In the genomic region with DNA sequence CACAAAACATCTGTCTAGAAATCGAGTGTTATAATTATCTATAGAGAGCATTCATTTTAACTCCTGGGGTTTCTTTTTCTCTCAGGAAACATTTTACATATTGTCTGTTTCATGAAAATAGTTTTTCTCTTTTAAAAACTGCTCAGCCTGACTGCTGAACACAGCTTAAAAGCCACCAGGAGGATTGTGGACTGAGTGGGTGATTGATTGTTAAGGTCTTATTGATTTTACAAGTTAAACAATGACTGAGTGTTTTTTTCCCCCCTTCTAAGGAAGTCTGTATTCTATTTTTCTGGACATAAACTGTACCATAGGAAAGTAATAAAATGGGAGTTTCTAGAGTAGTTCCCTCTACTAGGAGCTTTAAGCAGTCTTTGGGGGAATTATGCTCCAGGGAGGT, we compare ENCODE assay signal across 23 cellular contexts.
DNase-seq lines count a peak whose midpoint lies in the region; ATAC-seq and TF ChIP-seq lines count a peak whose summit lies in the region.
"Had no signal": no experiment of that assay in that cellular context is flagged by ENCODE, and none has a peak within 500 bp of the region (broad histone marks: within the 10 kb centered on the region; RNA-seq: fewer than 3 reads in every experiment).

No MANE protein-coding gene starts in this region.

- H3K4me1 ChIP-seq in HCT116 (ENCODE audit: control insufficient read depth in 1 of 2, insufficient read depth in 2 of 2, low read length in 2 of 2) (no peaks in the 10 kb centered on the region), smooth muscle cell (ENCODE audit: low read depth) (no peaks in the 10 kb centered on the region)
- H3K4me1 ChIP-seq: BLaER1, Caco-2, HAP-1, Peyer's patch, SJSA1 had no signal

- 59% methylated on average over 1 of the region's 1 CpG for WGBS in smooth muscle cell (ENCODE audit: low lambda C conversion rate)

- no peak for TF ChIP-seq POLR2A in HCT116 (IDR thresholded peaks at IDR 0.05; ENCODE audit: borderline replicate concordance, extremely low read depth, insufficient read depth, insufficient read length)

- no peaks in the 10 kb centered on the region for H3K27me3 Mint-ChIP-seq in stimulated activated naive CD8-positive, alpha-beta T cell treated with anti-CD3 and anti-CD28 coated beads, Interleukin-15, amount 100 ng/mL, for 72 hours
- H3K27me3 Mint-ChIP-seq: CD4-positive, alpha-beta memory T cell had no signal

- POLR2A ChIA-PET in HCT116 (lab: Charles Lee) = no interaction called here

- H3K36me3 ChIP-seq in HCT116 (ENCODE audit: control insufficient read depth in 1 of 2, insufficient read depth in 2 of 2, low read length in 2 of 2) (no peaks in the 10 kb centered on the region), smooth muscle cell (ENCODE audit: low read depth) (no peaks in the 10 kb centered on the region)
- H3K36me3 ChIP-seq: BLaER1, HAP-1, MG63, Peyer's patch, SJSA1 had no signal

- H4K20me1 ChIP-seq in HCT116 (ENCODE audit: insufficient read depth) (no peaks in the 10 kb centered on the region), smooth muscle cell (ENCODE audit: low read depth) (no peaks in the 10 kb centered on the region)
- H4K20me1 ChIP-seq: BLaER1 had no signal

- H3K27me3 ChIP-seq in HCT116 (ENCODE audit: insufficient read depth, low read length) (no peaks in the 10 kb centered on the region), smooth muscle cell (ENCODE audit: low read depth) (no peaks in the 10 kb centered on the region)
- H3K27me3 ChIP-seq: BLaER1, MG63, Peyer's patch had no signal

- DNase-seq in HCT116 (ENCODE audit: low read depth, low spot score) (no peak), SHP77 treated with DMSO at 0.1 percent for 48 hours (lab: John Stamatoyannopoulos, UW) (peak; percentile 1), left lobe of liver (ENCODE audit: low spot score) (no peak), smooth muscle cell (lab: John Stamatoyannopoulos, UW; ENCODE audit: unreplicated experiment) (no peak), NCI-H1048 (lab: John Stamatoyannopoulos, UW) (no peak), activated T-cell treated with anti-CD3 and anti-CD28 coated beads for 4 hours (no peak)
- no peak for DNase-seq in stimulated activated naive CD8-positive, alpha-beta T cell treated with anti-CD3 and anti-CD28 coated beads, Interleukin-15, amount 100 ng/mL, for 72 hours
- DNase-seq: Caco-2; CD4-positive, alpha-beta memory T cell; DMS 273 treated with DMSO at 0.1 percent for 48 hours; MG63; NCI-H1092; NCI-H1436; NCI-H1930; NCI-H2227 treated with DMSO at 0.1 percent for 48 hours; NCI-H510A; Peyer's patch; T-helper 2 cell had no signal

- H3K4me1 Mint-ChIP-seq in stimulated activated naive CD8-positive, alpha-beta T cell treated with anti-CD3 and anti-CD28 coated beads, Interleukin-15, amount 100 ng/mL, for 72 hours = no peaks in the 10 kb centered on the region
- H3K4me1 Mint-ChIP-seq: CD4-positive, alpha-beta memory T cell; GM23338 had no signal

- H3K4me3 ChIP-seq in HCT116 (replicated peaks in 1 of 2; ENCODE audit: low read depth in 1 of 2, low read length in 2 of 2) = no peak overlapping the region
- no peak overlapping the region for H3K4me3 ChIP-seq in smooth muscle cell
- H3K4me3 ChIP-seq: BLaER1, GM23338, HAP-1, K562, MG63, Peyer's patch, SJSA1 had no signal

- no peak for TF ChIP-seq RAD21 in HCT116 (IDR thresholded peaks at IDR 0.05; ENCODE audit: low read depth)

- H3K4me3 Mint-ChIP-seq in stimulated activated naive CD8-positive, alpha-beta T cell treated with anti-CD3 and anti-CD28 coated beads, Interleukin-15, amount 100 ng/mL, for 72 hours = no peak overlapping the region
- H3K4me3 Mint-ChIP-seq: CD4-positive, alpha-beta memory T cell; GM23338 had no signal

- intact Hi-C loops in HCT116 (cut with micrococcal nuclease) = no loop called here

- H3K9me3 ChIP-seq in HCT116 (ENCODE audit: control insufficient read depth in 1 of 2, insufficient read depth in 1 of 2, low read depth in 1 of 2, low read length in 2 of 2) (no peaks in the 10 kb centered on the region), smooth muscle cell (replicated peaks; ENCODE audit: low read depth) (no peaks in the 10 kb centered on the region)
- H3K9me3 ChIP-seq: BLaER1, Caco-2, HAP-1, MG63, Peyer's patch, SJSA1 had no signal

- H3K27ac Mint-ChIP-seq in stimulated activated naive CD8-positive, alpha-beta T cell treated with anti-CD3 and anti-CD28 coated beads, Interleukin-15, amount 100 ng/mL, for 72 hours = no peak overlapping the region
- H3K27ac Mint-ChIP-seq: CD4-positive, alpha-beta memory T cell; GM23338 had no signal

- peaks cover 7 to 9% of the 10 kb centered on the region in 2 donors for H3K9me3 Mint-ChIP-seq in stimulated activated naive CD8-positive, alpha-beta T cell treated with anti-CD3 and anti-CD28 coated beads, Interleukin-15, amount 100 ng/mL, for 72 hours
- H3K9me3 Mint-ChIP-seq: GM23338 had no signal

- H3K9ac ChIP-seq in HCT116 (ENCODE audit: low read length) = no peak overlapping the region
- H3K9ac ChIP-seq in smooth muscle cell (ENCODE audit: low read depth) = no peak overlapping the region
- H3K9ac ChIP-seq: BLaER1 had no signal

- no peaks in the 10 kb centered on the region for H3K79me2 ChIP-seq in HCT116 (ENCODE audit: insufficient read depth, low read length)
- no peaks in the 10 kb centered on the region for H3K79me2 ChIP-seq in smooth muscle cell (ENCODE audit: low read depth)

- H3K4me2 ChIP-seq in HCT116 (ENCODE audit: low read length) (no peak overlapping the region), smooth muscle cell (no peak overlapping the region)
- H3K4me2 ChIP-seq: BLaER1, GM23338 had no signal

- TF ChIP-seq CTCF in HCT116 (IDR thresholded peaks at IDR 0.05 in 2 of 3, conservative IDR thresholded peaks at IDR 0.05 in 1 of 3; ENCODE audit: borderline replicate concordance in 1 of 3, insufficient read depth in 1 of 3, low read depth in 2 of 3, low read length in 2 of 3) (no peak), smooth muscle cell (IDR thresholded peaks at IDR 0.05; ENCODE audit: borderline replicate concordance, insufficient read depth, poor library complexity, severe bottlenecking) (no peak)

- BruUV-seq in HCT116 (replicated peaks; lab: Mats Ljungman, UMichigan) = no TSS peak

- H3K27ac ChIP-seq in HCT116 (ENCODE audit: low read depth, low read length) (no peak overlapping the region), smooth muscle cell (ENCODE audit: low read depth) (no peak overlapping the region)
- H3K27ac ChIP-seq: BLaER1, Peyer's patch, SJSA1 had no signal

- RAD21 ChIA-PET in HCT116 (lab: Charles Lee; ENCODE audit: low non-redundant PET in 1 of 2, low total read pairs in 2 of 2, uncharacterized antibody in 2 of 2, unreplicated experiment in 2 of 2) = no interaction called here

- H2AFZ ChIP-seq in HCT116 (ENCODE audit: low read depth, low read length, poor library complexity, severe bottlenecking) (peak overlapping the region; percentile 36), smooth muscle cell (ENCODE audit: low read depth) (peak overlapping the region; percentile 56)
- H2AFZ ChIP-seq: GM23338 had no signal

- H3K9me2 ChIP-seq in HCT116 (ENCODE audit: insufficient read depth) = no peaks in the 10 kb centered on the region

- H3F3A ChIP-seq in smooth muscle cell (ENCODE audit: low read depth) = no peaks in the 10 kb centered on the region

- CTCF ChIA-PET in HCT116 (lab: Charles Lee) = no interaction called here

- no peak for ATAC-seq in HCT116
- ATAC-seq in left lobe of liver = peak; percentile 72
- ATAC-seq in stimulated activated naive CD8-positive, alpha-beta T cell treated with anti-CD3 and anti-CD28 coated beads, Interleukin-15, amount 100 ng/mL, for 72 hours = no peak
- ATAC-seq: GM23338, K562 had no signal

TF ChIP-seq in HCT116, 20 proteins besides CTCF, POLR2A, EP300 and RAD21 (continues in another document):
- TF ChIP-seq CBX3 (IDR thresholded peaks at IDR 0.05; ENCODE audit: low read depth) = no peak
- TF ChIP-seq ELF1 (IDR thresholded peaks at IDR 0.05; ENCODE audit: borderline replicate concordance, low read depth) = no peak
- TF ChIP-seq SP1 (IDR thresholded peaks at IDR 0.05; ENCODE audit: low read depth) = no peak
- TF ChIP-seq ZNF274 (IDR thresholded peaks at IDR 0.05; ENCODE audit: low read depth, low read length) = no peak
- TF ChIP-seq SRF (IDR thresholded peaks at IDR 0.05; ENCODE audit: low read depth) = no peak
- TF ChIP-seq TCF7L2 (IDR thresholded peaks at IDR 0.05; ENCODE audit: borderline replicate concordance, extremely low read depth, insufficient read depth, insufficient read length) = no peak
- TF ChIP-seq, protein P1, sequence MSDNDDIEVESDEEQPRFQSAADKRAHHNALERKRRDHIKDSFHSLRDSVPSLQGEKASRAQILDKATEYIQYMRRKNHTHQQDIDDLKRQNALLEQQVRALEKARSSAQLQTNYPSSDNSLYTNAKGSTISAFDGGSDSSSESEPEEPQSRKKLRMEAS (IDR thresholded peaks at IDR 0.05) = no peak
- no peak for TF ChIP-seq FOSL1 (IDR thresholded peaks at IDR 0.05; ENCODE audit: low read depth)
- TF ChIP-seq, protein P2, sequence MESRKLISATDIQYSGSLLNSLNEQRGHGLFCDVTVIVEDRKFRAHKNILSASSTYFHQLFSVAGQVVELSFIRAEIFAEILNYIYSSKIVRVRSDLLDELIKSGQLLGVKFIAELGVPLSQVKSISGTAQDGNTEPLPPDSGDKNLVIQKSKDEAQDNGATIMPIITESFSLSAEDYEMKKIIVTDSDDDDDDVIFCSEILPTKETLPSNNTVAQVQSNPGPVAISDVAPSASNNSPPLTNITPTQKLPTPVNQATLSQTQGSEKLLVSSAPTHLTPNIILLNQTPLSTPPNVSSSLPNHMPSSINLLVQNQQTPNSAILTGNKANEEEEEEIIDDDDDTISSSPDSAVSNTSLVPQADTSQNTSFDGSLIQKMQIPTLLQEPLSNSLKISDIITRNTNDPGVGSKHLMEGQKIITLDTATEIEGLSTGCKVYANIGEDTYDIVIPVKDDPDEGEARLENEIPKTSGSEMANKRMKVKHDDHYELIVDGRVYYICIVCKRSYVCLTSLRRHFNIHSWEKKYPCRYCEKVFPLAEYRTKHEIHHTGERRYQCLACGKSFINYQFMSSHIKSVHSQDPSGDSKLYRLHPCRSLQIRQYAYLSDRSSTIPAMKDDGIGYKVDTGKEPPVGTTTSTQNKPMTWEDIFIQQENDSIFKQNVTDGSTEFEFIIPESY (IDR thresholded peaks at IDR 0.05; ENCODE audit: extremely low read depth, insufficient replicate concordance, low read length) = no peak
- no peak for TF ChIP-seq EGR1 (IDR thresholded peaks at IDR 0.05; ENCODE audit: low read depth)
- TF ChIP-seq CEBPB (IDR thresholded peaks at IDR 0.05; ENCODE audit: low read depth) = no peak
- TF ChIP-seq POLR2AphosphoS5 (IDR thresholded peaks at IDR 0.05; ENCODE audit: low read depth, low read length) = no peak
- no peak for TF ChIP-seq EZH2 (IDR thresholded peaks at IDR 0.05)
- no peak for TF ChIP-seq ZFX (IDR thresholded peaks at IDR 0.05)
